In genomic region chr1:119140177-119141019, GRCh38 we compare ENCODE assay signal across 8 cellular contexts. TPM values are rescaled to one million over a fixed set of nuclear protein-coding genes. Genes with fewer than 3 reads are reported as not detected.
DNase-seq lines count a peak whose midpoint lies in the region; ATAC-seq and TF ChIP-seq lines count a peak whose summit lies in the region.

Gene WARS2 (minus strand): TSS chr1:119140653. CDS start chr1:119140644, 9 bp downstream.

- TF ChIP-seq RAD21 in SK-N-SH (IDR thresholded peaks at IDR 0.05; ENCODE audit: low read length) = no peak

- peaks cover 3% of the 10 kb centered on the region for H3F3A ChIP-seq in SK-N-SH (replicated peaks; ENCODE audit: insufficient read depth)

- TF ChIP-seq POLR2A in testis (IDR thresholded peaks at IDR 0.05) = peak; percentile 28

- no peaks in the 10 kb centered on the region for H3K9me3 ChIP-seq in SK-N-SH
- no peaks in the 10 kb centered on the region for H3K9me3 ChIP-seq in testis

- peak within 1 kb of the TSS; percentile 96 to 98 for H3K27ac ChIP-seq in SK-N-SH (ENCODE audit: low read depth in 2 of 2, low read length in 1 of 2)
- H3K27ac ChIP-seq in testis = peak within 1 kb of the TSS; percentile 94 to 98

- no peaks in the 10 kb centered on the region for H3K36me3 ChIP-seq in SK-N-SH (replicated peaks in 1 of 2; ENCODE audit: control insufficient read depth in 1 of 2, insufficient read depth in 2 of 2, low read length in 1 of 2)
- H3K36me3 ChIP-seq in testis (ENCODE audit: low read depth, missing control alignments) = no peaks in the 10 kb centered on the region

- DNase-seq in GM10248 (ENCODE audit: extremely low spot score) (peak; percentile 92), NCI-H1092 (lab: John Stamatoyannopoulos, UW) (peak; percentile 96), SK-N-SH (peak; percentile 86), glomerular visceral epithelial cell (ENCODE audit: extremely low spot score) (peak; percentile 97), omental fat pad (ENCODE audit: low spot score) (peak; percentile 76), testis (peak; percentile 99)
- DNase-seq in activated naive CD4-positive, alpha-beta T cell treated with anti-CD3 and anti-CD28 coated beads, Interleukin-2, amount 50 U/mL, for 16 hours = peak; percentile 92

- H3K9me2 ChIP-seq in SK-N-SH = no peaks in the 10 kb centered on the region

- intact Hi-C loops in testis (cut with DNase I; ENCODE audit: low total_unique reads) = no loop called here

- H4K20me1 ChIP-seq in SK-N-SH (ENCODE audit: insufficient read depth) = no peaks in the 10 kb centered on the region

- TF ChIP-seq CTCF in GM10248 (IDR thresholded peaks at IDR 0.05; ENCODE audit: control extremely low read depth, extremely low read depth, low read depth, missing control alignments) = no peak
- no peak for TF ChIP-seq CTCF in SK-N-SH (IDR thresholded peaks at IDR 0.05)
- no peak for TF ChIP-seq CTCF in omental fat pad (IDR thresholded peaks at IDR 0.05)
- peak in 1 of 3 experiments; percentile 2 for TF ChIP-seq CTCF in testis (IDR thresholded peaks at IDR 0.05)

- H3K4me1 ChIP-seq in SK-N-SH (ENCODE audit: control insufficient read depth in 1 of 2, insufficient read depth in 2 of 2, low read depth in 1 of 2, low read length in 1 of 2) (peaks cover 9 to 13% of the 10 kb centered on the region in 2 experiments; a peak in 3 of 4 replicates), testis (peaks cover 19% of the 10 kb centered on the region)

- peak within 1 kb of the TSS; percentile 91 for H2AFZ ChIP-seq in SK-N-SH (ENCODE audit: low read depth)

- H3K4me3 ChIP-seq in SK-N-SH (ENCODE audit: low read depth in 2 of 2, low read length in 1 of 2) (peak within 1 kb of the TSS; percentile 69 to 84), testis (peak within 1 kb of the TSS; percentile 58 to 77)

- POLR2A ChIA-PET in GM10248 (lab: Yijun Ruan, JAX) (no interaction called here), SK-N-SH (lab: Yijun Ruan, JAX) (no interaction called here)

- H3K4me2 ChIP-seq in SK-N-SH = peak within 1 kb of the TSS; percentile 88

- WGBS in SK-N-SH (ENCODE audit: low lambda C conversion rate) = 0% methylated on average over 30 of the region's 50 CpGs
- 0% methylated on average over 47 to 50 of the region's 50 CpGs for WGBS in testis, 2 donors

- no peak for TF ChIP-seq EP300 in SK-N-SH (IDR thresholded peaks at IDR 0.05; ENCODE audit: borderline replicate concordance in 1 of 2, low read depth in 1 of 2, low read length in 1 of 2)

- H3K27me3 ChIP-seq in SK-N-SH (ENCODE audit: insufficient read depth) (no peaks in the 10 kb centered on the region), testis (no peaks in the 10 kb centered on the region)

- ATAC-seq in HG02610 (IDR thresholded peaks at IDR 0.05; ENCODE audit: unreplicated experiment) (peak; percentile 96), omental fat pad (ENCODE audit: low FRiP score) (peak; percentile 99)

- peaks cover 13% of the 10 kb centered on the region; the same call in 1 of the 2 replicates for H3K79me2 ChIP-seq in SK-N-SH (ENCODE audit: insufficient read depth)

- peak within 1 kb of the TSS; percentile 91 for H3K9ac ChIP-seq in SK-N-SH

- CTCF ChIA-PET in GM10248 (lab: Yijun Ruan, JAX) (interaction anchor here (0.7 to 2.2 kb wide), 10 partner anchors 8 to 135 kb away, joined by 3 to 7 read pairs (median 4); no protein-coding TSS in a partner anchor), SK-N-SH (lab: Yijun Ruan, JAX) (interaction anchor here (0.6 kb wide), 1 partner anchor 17 kb away, joined by 3 read pairs; no protein-coding TSS in a partner anchor)

TF ChIP-seq in SK-N-SH, 30 proteins besides CTCF, POLR2A, EP300 and RAD21 (continues in another document):
- TF ChIP-seq CHD2 (IDR thresholded peaks at IDR 0.05; ENCODE audit: low read length, partially characterized antibody) = peak; percentile 93
- TF ChIP-seq TCF12 (IDR thresholded peaks at IDR 0.05) = no peak
- TF ChIP-seq MEF2A (IDR thresholded peaks at IDR 0.05; ENCODE audit: borderline replicate concordance, low read depth) = no peak
- peak; percentile 94 for TF ChIP-seq NRF1 (IDR thresholded peaks at IDR 0.05; ENCODE audit: low read depth, low read length)
- peak; percentile 96 for TF ChIP-seq TAF1 (IDR thresholded peaks at IDR 0.05; ENCODE audit: borderline replicate concordance, low read depth, low read length)
- no peak for TF ChIP-seq RXRA (IDR thresholded peaks at IDR 0.05; ENCODE audit: borderline replicate concordance, low read depth)
- no peak for TF ChIP-seq FOSL2 (IDR thresholded peaks at IDR 0.05; ENCODE audit: borderline replicate concordance, low read depth)
- TF ChIP-seq POLR2AphosphoS5 (IDR thresholded peaks at IDR 0.05; ENCODE audit: low read depth, low read length) = peak; percentile 92
- TF ChIP-seq SMC3 (IDR thresholded peaks at IDR 0.05; ENCODE audit: low read depth, low read length) = no peak
- no peak for TF ChIP-seq GABPA (IDR thresholded peaks at IDR 0.05; ENCODE audit: low read depth)
- TF ChIP-seq, protein P1, sequence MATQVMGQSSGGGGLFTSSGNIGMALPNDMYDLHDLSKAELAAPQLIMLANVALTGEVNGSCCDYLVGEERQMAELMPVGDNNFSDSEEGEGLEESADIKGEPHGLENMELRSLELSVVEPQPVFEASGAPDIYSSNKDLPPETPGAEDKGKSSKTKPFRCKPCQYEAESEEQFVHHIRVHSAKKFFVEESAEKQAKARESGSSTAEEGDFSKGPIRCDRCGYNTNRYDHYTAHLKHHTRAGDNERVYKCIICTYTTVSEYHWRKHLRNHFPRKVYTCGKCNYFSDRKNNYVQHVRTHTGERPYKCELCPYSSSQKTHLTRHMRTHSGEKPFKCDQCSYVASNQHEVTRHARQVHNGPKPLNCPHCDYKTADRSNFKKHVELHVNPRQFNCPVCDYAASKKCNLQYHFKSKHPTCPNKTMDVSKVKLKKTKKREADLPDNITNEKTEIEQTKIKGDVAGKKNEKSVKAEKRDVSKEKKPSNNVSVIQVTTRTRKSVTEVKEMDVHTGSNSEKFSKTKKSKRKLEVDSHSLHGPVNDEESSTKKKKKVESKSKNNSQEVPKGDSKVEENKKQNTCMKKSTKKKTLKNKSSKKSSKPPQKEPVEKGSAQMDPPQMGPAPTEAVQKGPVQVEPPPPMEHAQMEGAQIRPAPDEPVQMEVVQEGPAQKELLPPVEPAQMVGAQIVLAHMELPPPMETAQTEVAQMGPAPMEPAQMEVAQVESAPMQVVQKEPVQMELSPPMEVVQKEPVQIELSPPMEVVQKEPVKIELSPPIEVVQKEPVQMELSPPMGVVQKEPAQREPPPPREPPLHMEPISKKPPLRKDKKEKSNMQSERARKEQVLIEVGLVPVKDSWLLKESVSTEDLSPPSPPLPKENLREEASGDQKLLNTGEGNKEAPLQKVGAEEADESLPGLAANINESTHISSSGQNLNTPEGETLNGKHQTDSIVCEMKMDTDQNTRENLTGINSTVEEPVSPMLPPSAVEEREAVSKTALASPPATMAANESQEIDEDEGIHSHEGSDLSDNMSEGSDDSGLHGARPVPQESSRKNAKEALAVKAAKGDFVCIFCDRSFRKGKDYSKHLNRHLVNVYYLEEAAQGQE (IDR thresholded peaks at IDR 0.05; ENCODE audit: low read depth, low read length) = no peak
- no peak for TF ChIP-seq FOXM1 (IDR thresholded peaks at IDR 0.05; ENCODE audit: low read depth)
- peak; percentile 93 for TF ChIP-seq YY1 (IDR thresholded peaks at IDR 0.05; ENCODE audit: low read depth)
- no peak for TF ChIP-seq USF2 (IDR thresholded peaks at IDR 0.05; ENCODE audit: borderline replicate concordance, low read depth, low read length)
- TF ChIP-seq, protein P2, sequence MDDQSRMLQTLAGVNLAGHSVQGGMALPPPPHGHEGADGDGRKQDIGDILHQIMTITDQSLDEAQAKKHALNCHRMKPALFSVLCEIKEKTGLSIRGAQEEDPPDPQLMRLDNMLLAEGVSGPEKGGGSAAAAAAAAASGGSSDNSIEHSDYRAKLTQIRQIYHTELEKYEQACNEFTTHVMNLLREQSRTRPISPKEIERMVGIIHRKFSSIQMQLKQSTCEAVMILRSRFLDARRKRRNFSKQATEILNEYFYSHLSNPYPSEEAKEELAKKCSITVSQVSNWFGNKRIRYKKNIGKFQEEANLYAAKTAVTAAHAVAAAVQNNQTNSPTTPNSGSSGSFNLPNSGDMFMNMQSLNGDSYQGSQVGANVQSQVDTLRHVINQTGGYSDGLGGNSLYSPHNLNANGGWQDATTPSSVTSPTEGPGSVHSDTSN (IDR thresholded peaks at IDR 0.05) = no peak
- no peak for TF ChIP-seq TEAD4 (IDR thresholded peaks at IDR 0.05; ENCODE audit: borderline replicate concordance, insufficient read depth)
- no peak for TF ChIP-seq GATA2 (CRISPR knock-in tag; IDR thresholded peaks at IDR 0.05)
- no peak for TF ChIP-seq EZH2phosphoT487 (IDR thresholded peaks at IDR 0.05; ENCODE audit: borderline replicate concordance, low read depth)
- no peak for TF ChIP-seq FOXJ3 (CRISPR knock-in tag; IDR thresholded peaks at IDR 0.05)
- TF ChIP-seq MXI1 (IDR thresholded peaks at IDR 0.05; ENCODE audit: low read depth, low read length) = peak; percentile 91; the same call in 1 of the 2 replicates
- TF ChIP-seq IRF3 (IDR thresholded peaks at IDR 0.05; ENCODE audit: low read depth, low read length) = no peak
- peak; percentile 65 for TF ChIP-seq RFX5 (IDR thresholded peaks at IDR 0.05; ENCODE audit: low read length)

RNA-seq across cellular contexts. Expression of gene WARS2, which starts in this region (rescaled TPM):
- polyA plus RNA-seq in SK-N-SH (2012; rRNA removed) = 3.6 and 4.8 TPM in 2 replicates
- 5.1 TPM in 2 replicates for polyA plus RNA-seq in SK-N-SH (2012; cell fraction: cytosol; rRNA removed)
- 3.8 and 4.9 TPM in 2 replicates for polyA plus RNA-seq in SK-N-SH (2012; cell fraction: nucleus; rRNA removed)
- 10 to 100 TPM; 16.9 to 20.9 (median 18.9) TPM for total RNA-seq in omental fat pad
- 10 to 100 TPM; 16.8 to 20.2 TPM for total RNA-seq in testis
- 28.2 TPM for polyA plus RNA-seq in testis (ENCODE audit: insufficient read depth, low read depth, low replicate concordance)

Comparison
In these comparisons a context has a peak if more than half of its experiments do, and no peak if none do; other contexts are left out.
1. Peak in every context shown above with its lines: DNase-seq, ATAC-seq, H3K4me3 ChIP-seq and H3K27ac ChIP-seq.